In the genomic region with DNA sequence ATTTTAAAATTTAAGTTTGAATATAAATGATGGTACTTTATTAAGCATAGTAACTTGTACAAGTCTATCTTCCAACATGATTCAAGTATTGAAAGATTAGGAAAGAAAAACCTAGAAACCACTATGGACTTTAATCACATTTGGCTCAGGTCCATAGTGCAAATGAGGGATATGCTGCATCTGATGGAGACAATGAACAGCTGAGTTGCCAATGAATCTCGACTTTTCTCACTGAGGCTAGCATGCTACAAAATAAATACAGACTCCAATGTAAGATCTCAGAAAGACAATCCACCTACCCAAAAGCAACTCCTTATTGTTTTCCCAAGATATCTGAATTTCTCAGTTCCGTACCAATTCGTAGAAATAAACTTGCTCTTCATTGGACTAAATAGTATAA, we compare ENCODE assay signal across 18 cellular contexts.
A peak's percentile ranks its signal among the peaks of the same experiment; 100 is the strongest.
DNase-seq lines count a peak whose midpoint lies in the region; ATAC-seq, FAIRE-seq and TF ChIP-seq lines count a peak whose summit lies in the region.
"Had no signal": no experiment of that assay in that cellular context is flagged by ENCODE, and none has a peak within 500 bp of the region (broad histone marks: within the 10 kb centered on the region; RNA-seq: fewer than 3 reads in every experiment).

No MANE protein-coding gene starts in this region.

- no peaks in the 10 kb centered on the region for H3K27me3 Mint-ChIP-seq in WTC11 (ENCODE audit: low read depth)
- no peaks in the 10 kb centered on the region for H3K27me3 Mint-ChIP-seq in mesothelial cell of epicardium (ENCODE audit: low read depth)
- H3K27me3 Mint-ChIP-seq: CD4-positive, CD25-positive, alpha-beta regulatory T cell had no signal

- H3K4me3 Mint-ChIP-seq in WTC11, result no peak overlapping the region
- H3K4me3 Mint-ChIP-seq in mesothelial cell of epicardium, result no peak overlapping the region
- H3K4me3 Mint-ChIP-seq: CD4-positive, CD25-positive, alpha-beta regulatory T cell had no signal

- H3K36me3 ChIP-seq in vagina (no peaks in the 10 kb centered on the region), breast epithelium (no peaks in the 10 kb centered on the region)
- H3K36me3 ChIP-seq: BLaER1 treated with 17β-estradiol and CSF1 and Interleukin-3, amounts not matched to agents 10 nM and 100 nM had no signal

- H3K27me3 ChIP-seq in vagina, result no peaks in the 10 kb centered on the region
- no peaks in the 10 kb centered on the region for H3K27me3 ChIP-seq in breast epithelium
- H3K27me3 ChIP-seq: BLaER1 treated with 17β-estradiol and CSF1 and Interleukin-3, amounts not matched to agents 10 nM and 100 nM had no signal

- DNase-seq in DMS 273 (lab: John Stamatoyannopoulos, UW; ENCODE audit: unreplicated experiment), result peak; percentile 26
- no peak for DNase-seq in DMS 273 treated with DMSO at 0.1 percent for 48 hours (lab: John Stamatoyannopoulos, UW)
- DNase-seq in GM12891 (ENCODE audit: insufficient read length, low spot score), result no peak
- DNase-seq in WTC11 (ENCODE audit: low spot score), result no peak
- no peak for DNase-seq in mesothelial cell of epicardium (ENCODE audit: low spot score in 2 of 2, unreplicated experiment in 2 of 2)
- no peak for DNase-seq in left lobe of liver (ENCODE audit: low spot score)
- no peak for DNase-seq in vagina (ENCODE audit: extremely low spot score in 2 of 2)
- no peak for DNase-seq in breast epithelium (ENCODE audit: low spot score in 2 of 2)
- DNase-seq: AML-193; Calu3; CD4-positive, CD25-positive, alpha-beta regulatory T cell; DMS153; DMS79 treated with DMSO at 0.1 percent for 48 hours; GDM1; H7 had no signal

- peak overlapping the region; percentile 85 for H3K27ac Mint-ChIP-seq in WTC11
- peak overlapping the region; percentile 39 for H3K27ac Mint-ChIP-seq in mesothelial cell of epicardium
- H3K27ac Mint-ChIP-seq: CD4-positive, CD25-positive, alpha-beta regulatory T cell had no signal

- H3K4me1 Mint-ChIP-seq in WTC11 (peaks cover 53% of the 10 kb centered on the region), mesothelial cell of epicardium (peaks cover 44% of the 10 kb centered on the region)

- H3K4me1 ChIP-seq in vagina (no peaks in the 10 kb centered on the region), breast epithelium (no peaks in the 10 kb centered on the region)

- peak; percentile 16 for FAIRE-seq in GM12891 (lab: Jason Lieb, UNC)

- intact Hi-C loops in vagina (cut with DNase I) (no loop called here), breast epithelium (cut with DNase I; ENCODE audit: low total_unique reads) (no loop called here)

- H3K36me3 Mint-ChIP-seq in WTC11, result no peaks in the 10 kb centered on the region; the same call in 1 of the 2 replicates
- peaks cover 17% of the 10 kb centered on the region for H3K36me3 Mint-ChIP-seq in mesothelial cell of epicardium
- H3K36me3 Mint-ChIP-seq: CD4-positive, CD25-positive, alpha-beta regulatory T cell had no signal

- ATAC-seq in WTC11 (no peak), left lobe of liver (no peak)

- no peak overlapping the region for H3K27ac ChIP-seq in vagina
- H3K27ac ChIP-seq in breast epithelium, result no peak overlapping the region
- H3K27ac ChIP-seq: 22Rv1; BLaER1 treated with 17β-estradiol and CSF1 and Interleukin-3, amounts not matched to agents 10 nM and 100 nM; GM23248 had no signal

- H3K9me3 Mint-ChIP-seq in WTC11 (no peaks in the 10 kb centered on the region), mesothelial cell of epicardium (no peaks in the 10 kb centered on the region)

- CTCF ChIA-PET in WTC11 (lab: Charles Lee), result no interaction called here

- POLR2A ChIA-PET in WTC11 (lab: Charles Lee), result no interaction called here

- TF ChIP-seq POLR2A in GM12891 (IDR thresholded peaks at IDR 0.05; ENCODE audit: low read depth, low read length) (no peak), vagina (IDR thresholded peaks at IDR 0.05) (no peak), breast epithelium (IDR thresholded peaks at IDR 0.05) (no peak)

- H3K4me3 ChIP-seq in vagina (no peak overlapping the region), breast epithelium (no peak overlapping the region)
- H3K4me3 ChIP-seq: BLaER1 treated with 17β-estradiol and CSF1 and Interleukin-3, amounts not matched to agents 10 nM and 100 nM; GM23248 had no signal

- H3K9me3 ChIP-seq in vagina, result no peaks in the 10 kb centered on the region
- no peaks in the 10 kb centered on the region for H3K9me3 ChIP-seq in breast epithelium
- H3K9me3 ChIP-seq: BLaER1 treated with 17β-estradiol and CSF1 and Interleukin-3, amounts not matched to agents 10 nM and 100 nM had no signal

- TF ChIP-seq CTCF in WTC11 (IDR thresholded peaks at IDR 0.05), result no peak
- TF ChIP-seq CTCF in mesothelial cell of epicardium (IDR thresholded peaks at IDR 0.05; ENCODE audit: unreplicated experiment), result no peak
- TF ChIP-seq CTCF in vagina (IDR thresholded peaks at IDR 0.05), result no peak
- TF ChIP-seq CTCF in breast epithelium (IDR thresholded peaks at IDR 0.05), result no peak

TF ChIP-seq in GM12891, 5 proteins besides CTCF, POLR2A, EP300 and RAD21:
- no peak for TF ChIP-seq PAX5 (IDR thresholded peaks at IDR 0.05; ENCODE audit: insufficient read depth, low read length, severe bottlenecking)
- no peak for TF ChIP-seq TAF1 (IDR thresholded peaks at IDR 0.05; ENCODE audit: low read depth, low read length)
- no peak for TF ChIP-seq POU2F2 (IDR thresholded peaks at IDR 0.05; ENCODE audit: low read depth, low read length)
- TF ChIP-seq SPI1 (IDR thresholded peaks at IDR 0.05; ENCODE audit: low read depth, low read length), result no peak
- no peak for TF ChIP-seq POLR2AphosphoS5 (IDR thresholded peaks at IDR 0.05; ENCODE audit: low read depth, low read length)

TF ChIP-seq in WTC11, 78 proteins besides CTCF, POLR2A, EP300 and RAD21 (continues in another document):
- TF ChIP-seq ETV6 (CRISPR knock-in tag; IDR thresholded peaks at IDR 0.05) (no peak), NR3C1 (CRISPR knock-in tag; conservative IDR thresholded peaks at IDR 0.05; ENCODE audit: low read depth) (no peak), JAZF1 (CRISPR knock-in tag; IDR thresholded peaks at IDR 0.05) (no peak), OVOL2 (CRISPR knock-in tag; IDR thresholded peaks at IDR 0.05; ENCODE audit: borderline replicate concordance) (no peak)
- TF ChIP-seq, protein P1, sequence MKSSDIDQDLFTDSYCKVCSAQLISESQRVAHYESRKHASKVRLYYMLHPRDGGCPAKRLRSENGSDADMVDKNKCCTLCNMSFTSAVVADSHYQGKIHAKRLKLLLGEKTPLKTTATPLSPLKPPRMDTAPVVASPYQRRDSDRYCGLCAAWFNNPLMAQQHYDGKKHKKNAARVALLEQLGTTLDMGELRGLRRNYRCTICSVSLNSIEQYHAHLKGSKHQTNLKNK (CRISPR knock-in tag; IDR thresholded peaks at IDR 0.05), result no peak
- TF ChIP-seq, protein P2, sequence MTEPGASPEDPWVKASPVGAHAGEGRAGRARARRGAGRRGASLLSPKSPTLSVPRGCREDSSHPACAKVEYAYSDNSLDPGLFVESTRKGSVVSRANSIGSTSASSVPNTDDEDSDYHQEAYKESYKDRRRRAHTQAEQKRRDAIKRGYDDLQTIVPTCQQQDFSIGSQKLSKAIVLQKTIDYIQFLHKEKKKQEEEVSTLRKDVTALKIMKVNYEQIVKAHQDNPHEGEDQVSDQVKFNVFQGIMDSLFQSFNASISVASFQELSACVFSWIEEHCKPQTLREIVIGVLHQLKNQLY (CRISPR knock-in tag; IDR thresholded peaks at IDR 0.05), result no peak
- TF ChIP-seq, protein P3, sequence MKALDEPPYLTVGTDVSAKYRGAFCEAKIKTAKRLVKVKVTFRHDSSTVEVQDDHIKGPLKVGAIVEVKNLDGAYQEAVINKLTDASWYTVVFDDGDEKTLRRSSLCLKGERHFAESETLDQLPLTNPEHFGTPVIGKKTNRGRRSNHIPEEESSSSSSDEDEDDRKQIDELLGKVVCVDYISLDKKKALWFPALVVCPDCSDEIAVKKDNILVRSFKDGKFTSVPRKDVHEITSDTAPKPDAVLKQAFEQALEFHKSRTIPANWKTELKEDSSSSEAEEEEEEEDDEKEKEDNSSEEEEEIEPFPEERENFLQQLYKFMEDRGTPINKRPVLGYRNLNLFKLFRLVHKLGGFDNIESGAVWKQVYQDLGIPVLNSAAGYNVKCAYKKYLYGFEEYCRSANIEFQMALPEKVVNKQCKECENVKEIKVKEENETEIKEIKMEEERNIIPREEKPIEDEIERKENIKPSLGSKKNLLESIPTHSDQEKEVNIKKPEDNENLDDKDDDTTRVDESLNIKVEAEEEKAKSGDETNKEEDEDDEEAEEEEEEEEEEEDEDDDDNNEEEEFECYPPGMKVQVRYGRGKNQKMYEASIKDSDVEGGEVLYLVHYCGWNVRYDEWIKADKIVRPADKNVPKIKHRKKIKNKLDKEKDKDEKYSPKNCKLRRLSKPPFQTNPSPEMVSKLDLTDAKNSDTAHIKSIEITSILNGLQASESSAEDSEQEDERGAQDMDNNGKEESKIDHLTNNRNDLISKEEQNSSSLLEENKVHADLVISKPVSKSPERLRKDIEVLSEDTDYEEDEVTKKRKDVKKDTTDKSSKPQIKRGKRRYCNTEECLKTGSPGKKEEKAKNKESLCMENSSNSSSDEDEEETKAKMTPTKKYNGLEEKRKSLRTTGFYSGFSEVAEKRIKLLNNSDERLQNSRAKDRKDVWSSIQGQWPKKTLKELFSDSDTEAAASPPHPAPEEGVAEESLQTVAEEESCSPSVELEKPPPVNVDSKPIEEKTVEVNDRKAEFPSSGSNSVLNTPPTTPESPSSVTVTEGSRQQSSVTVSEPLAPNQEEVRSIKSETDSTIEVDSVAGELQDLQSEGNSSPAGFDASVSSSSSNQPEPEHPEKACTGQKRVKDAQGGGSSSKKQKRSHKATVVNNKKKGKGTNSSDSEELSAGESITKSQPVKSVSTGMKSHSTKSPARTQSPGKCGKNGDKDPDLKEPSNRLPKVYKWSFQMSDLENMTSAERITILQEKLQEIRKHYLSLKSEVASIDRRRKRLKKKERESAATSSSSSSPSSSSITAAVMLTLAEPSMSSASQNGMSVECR (CRISPR knock-in tag; IDR thresholded peaks at IDR 0.05; ENCODE audit: borderline replicate concordance), result no peak
- TF ChIP-seq, protein P4, sequence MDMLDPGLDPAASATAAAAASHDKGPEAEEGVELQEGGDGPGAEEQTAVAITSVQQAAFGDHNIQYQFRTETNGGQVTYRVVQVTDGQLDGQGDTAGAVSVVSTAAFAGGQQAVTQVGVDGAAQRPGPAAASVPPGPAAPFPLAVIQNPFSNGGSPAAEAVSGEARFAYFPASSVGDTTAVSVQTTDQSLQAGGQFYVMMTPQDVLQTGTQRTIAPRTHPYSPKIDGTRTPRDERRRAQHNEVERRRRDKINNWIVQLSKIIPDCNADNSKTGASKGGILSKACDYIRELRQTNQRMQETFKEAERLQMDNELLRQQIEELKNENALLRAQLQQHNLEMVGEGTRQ (CRISPR knock-in tag; IDR thresholded peaks at IDR 0.05), result no peak
